In the genomic region with DNA sequence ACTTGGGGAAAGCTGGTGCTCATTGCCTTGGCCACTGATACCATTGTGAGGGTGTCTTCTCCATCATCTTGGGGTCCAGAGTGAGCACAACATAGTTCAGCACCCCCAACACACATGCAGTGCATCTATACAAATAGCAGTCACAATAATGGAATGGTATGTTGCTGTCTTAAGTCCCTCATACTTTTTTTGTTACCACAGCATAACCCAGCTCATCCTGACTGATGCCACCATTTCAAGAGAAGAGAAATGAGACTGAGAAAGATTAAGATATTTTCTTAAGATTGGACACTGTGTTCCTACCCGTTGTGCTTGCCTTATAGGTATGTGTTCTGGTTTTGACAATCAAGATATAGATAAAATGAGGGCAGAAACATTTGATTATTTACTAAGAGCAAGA, we compare ENCODE assay signal across 9 cellular contexts. TPM values are rescaled to one million over a fixed set of nuclear protein-coding genes. Genes with fewer than 3 reads are reported as not detected.
"Had no signal": no experiment of that assay in that cellular context is flagged by ENCODE, and none has a peak within 500 bp of the region (broad histone marks: within the 10 kb centered on the region; RNA-seq: fewer than 3 reads in every experiment).

No MANE protein-coding gene starts in this region.

- ATAC-seq: GM12878 had no signal

- H3K4me3 ChIP-seq: GM12878 had no signal

- FAIRE-seq: G401.6, GM12878, GM12891, GM12892, GM18507, GM19239 had no signal

- DNase-seq: GDM1, GF-D8 had no signal

RNA-seq across cellular contexts. Expression of gene CST4, which starts 15.6 kb away (rescaled TPM):
- total RNA-seq: G401, GM12878 had no signal
- polyA plus RNA-seq: GM12878 had no signal
